In genomic region chr16:53084141-53084541, GRCh38 we compare ENCODE assay signal across 2 cellular contexts.
TF ChIP-seq lines count a peak whose summit lies in the region.

No MANE protein-coding gene starts in this region.

TF ChIP-seq in SK-N-SH, 30 proteins besides CTCF, POLR2A, EP300 and RAD21 (continued from another document):
- no peak for TF ChIP-seq SMC3 (IDR thresholded peaks at IDR 0.05; ENCODE audit: low read depth, low read length)
- no peak for TF ChIP-seq NFIC (IDR thresholded peaks at IDR 0.05; ENCODE audit: borderline replicate concordance)
- no peak for TF ChIP-seq EZH2phosphoT487 (IDR thresholded peaks at IDR 0.05; ENCODE audit: borderline replicate concordance, low read depth)

TF ChIP-seq in SK-N-SH treated with all-trans-retinoic acid at 6 μM for 48 hours, 23 proteins besides CTCF, POLR2A, EP300 and RAD21 (continued from another document):
- no peak for TF ChIP-seq TSHZ2 (CRISPR knock-in tag; IDR thresholded peaks at IDR 0.05)
- TF ChIP-seq ZC3H10 (CRISPR knock-in tag; IDR thresholded peaks at IDR 0.05), result no peak
- no peak for TF ChIP-seq RARB (CRISPR knock-in tag; IDR thresholded peaks at IDR 0.05)
